ENCODE assay signal across 21 cellular contexts in genomic region chr20:12198281-12198680, GRCh38.
"Had no signal": no experiment of that assay in that cellular context is flagged by ENCODE, and none has a peak within 500 bp of the region (broad histone marks: within the 10 kb centered on the region; RNA-seq: fewer than 3 reads in every experiment).

No MANE protein-coding gene starts in this region.

- H3K9me3 Mint-ChIP-seq: dendritic cell treated with granulocyte-macrophage colony-stimulating factor and Interleukin-4, amounts not matched to agents 40 ng/mL and 50 ng/mL, for 4 days had no signal

- H3K27me3 Mint-ChIP-seq: dendritic cell treated with granulocyte-macrophage colony-stimulating factor and Interleukin-4, amounts not matched to agents 40 ng/mL and 50 ng/mL, for 4 days; effector memory CD8-positive, alpha-beta T cell had no signal

- ATAC-seq: effector memory CD8-positive, alpha-beta T cell; esophagus mucosa; foreskin keratinocyte; gastrocnemius medialis; gastroesophageal sphincter; heart left ventricle; heart right ventricle had no signal

- H3K4me3 Mint-ChIP-seq: dendritic cell treated with granulocyte-macrophage colony-stimulating factor and Interleukin-4, amounts not matched to agents 40 ng/mL and 50 ng/mL, for 4 days; effector memory CD8-positive, alpha-beta T cell; endodermal cell had no signal

- H3K27ac Mint-ChIP-seq: dendritic cell treated with granulocyte-macrophage colony-stimulating factor and Interleukin-4, amounts not matched to agents 40 ng/mL and 50 ng/mL, for 4 days; effector memory CD8-positive, alpha-beta T cell; endodermal cell had no signal

- H3K4me1 Mint-ChIP-seq: endodermal cell had no signal

- DNase-seq: cortex of kidney; dermis blood vessel endothelial cell; effector CD4-positive, alpha-beta T cell; effector CD8-positive, alpha-beta T cell; effector memory CD4-positive, alpha-beta T cell; effector memory CD8-positive, alpha-beta T cell; endodermal cell; erythroblast; esophagus squamous epithelium; foreskin fibroblast; foreskin keratinocyte; foreskin melanocyte; gastrocnemius medialis; glutamatergic neuron; head of caudate nucleus; heart left ventricle; heart right ventricle; hippocampal formation had no signal
